1 cellular context compared by ENCODE assay signal in genomic region chr17:40952169-40952568, GRCh38.
TF ChIP-seq lines count a peak whose summit lies in the region.

No MANE protein-coding gene starts in this region.

TF ChIP-seq in A549, 52 proteins besides CTCF, POLR2A, EP300 and RAD21 (continued from another document):
- TF ChIP-seq PBX3 (IDR thresholded peaks at IDR 0.05) (no peak), FOSL2 (IDR thresholded peaks at IDR 0.05) (no peak), FOSL2 (CRISPR knock-in tag; IDR thresholded peaks at IDR 0.05) (no peak), HOXB5 (CRISPR knock-in tag; IDR thresholded peaks at IDR 0.05) (no peak), HOXA7 (CRISPR knock-in tag; IDR thresholded peaks at IDR 0.05) (no peak), ZSCAN20 (CRISPR knock-in tag; IDR thresholded peaks at IDR 0.05) (no peak)
